ENCODE assay signal across 1 cellular context in genomic region chr14:104687601-104688504, GRCh38.
TF ChIP-seq lines count a peak whose summit lies in the region.

No MANE protein-coding gene starts in this region.

TF ChIP-seq in HepG2, 621 proteins besides CTCF, POLR2A, EP300 and RAD21 (continued from another document and continues in another):
- peak; percentile 49 for TF ChIP-seq ARNTL (CRISPR knock-in tag; IDR thresholded peaks at IDR 0.05)
- TF ChIP-seq CEBPG (CRISPR knock-in tag; IDR thresholded peaks at IDR 0.05) = peak; percentile 53
- no peak for TF ChIP-seq KLF15 (CRISPR knock-in tag; IDR thresholded peaks at IDR 0.05; ENCODE audit: borderline replicate concordance)
- no peak for TF ChIP-seq SRY (CRISPR knock-in tag; IDR thresholded peaks at IDR 0.05)
- TF ChIP-seq ZNF839 (CRISPR knock-in tag; IDR thresholded peaks at IDR 0.05; ENCODE audit: borderline replicate concordance) = no peak
- TF ChIP-seq ZNF296 (CRISPR knock-in tag; conservative IDR thresholded peaks at IDR 0.05) = no peak; the same call in 1 of the 2 replicates
- peak; percentile 74 for TF ChIP-seq ZNF574 (CRISPR knock-in tag; IDR thresholded peaks at IDR 0.05)
- TF ChIP-seq ZNF331 (CRISPR knock-in tag; IDR thresholded peaks at IDR 0.05) = peak; percentile 82
- TF ChIP-seq DDIT3 (CRISPR knock-in tag; IDR thresholded peaks at IDR 0.05) = no peak
- peak; percentile 38; the same call in 1 of the 2 replicates for TF ChIP-seq ZNF343 (CRISPR knock-in tag; IDR thresholded peaks at IDR 0.05)
- no peak; the same call in 1 of the 2 replicates for TF ChIP-seq ZNF609 (CRISPR knock-in tag; IDR thresholded peaks at IDR 0.05; ENCODE audit: borderline replicate concordance)
- no peak for TF ChIP-seq ATF1 (CRISPR knock-in tag; IDR thresholded peaks at IDR 0.05)
- TF ChIP-seq SP4 (CRISPR knock-in tag; IDR thresholded peaks at IDR 0.05) = peak; percentile 52
- TF ChIP-seq MED13 (CRISPR knock-in tag; IDR thresholded peaks at IDR 0.05) = no peak; the same call in 1 of the 2 replicates
- no peak for TF ChIP-seq ZNF740 (CRISPR knock-in tag; IDR thresholded peaks at IDR 0.05)
- TF ChIP-seq ZNF660 (CRISPR knock-in tag; IDR thresholded peaks at IDR 0.05; ENCODE audit: borderline replicate concordance, low read depth) = no peak
- TF ChIP-seq SETDB1 (CRISPR knock-in tag; IDR thresholded peaks at IDR 0.05; ENCODE audit: borderline replicate concordance) = no peak
- peak; percentile 56; the same call in 1 of the 2 replicates for TF ChIP-seq ZBTB20 (CRISPR knock-in tag; IDR thresholded peaks at IDR 0.05; ENCODE audit: borderline replicate concordance, low read depth)
- TF ChIP-seq ZNF724P (CRISPR knock-in tag; IDR thresholded peaks at IDR 0.05; ENCODE audit: borderline replicate concordance) = peak; percentile 72; the same call in 1 of the 2 replicates
- TF ChIP-seq MLX (CRISPR knock-in tag; IDR thresholded peaks at IDR 0.05) = peak; percentile 54; the same call in 1 of the 2 replicates
- TF ChIP-seq PRPF4 (IDR thresholded peaks at IDR 0.05; ENCODE audit: low read depth, low read length, poor library complexity, severe bottlenecking) = no peak
- 0 out of 2 replicates have a peak, but pooled peaks have one; percentile 66 for TF ChIP-seq GZF1 (CRISPR knock-in tag; IDR thresholded peaks at IDR 0.05)
- no peak for TF ChIP-seq EED (CRISPR knock-in tag; IDR thresholded peaks at IDR 0.05)
- TF ChIP-seq SNAI1 (CRISPR knock-in tag; IDR thresholded peaks at IDR 0.05; ENCODE audit: borderline replicate concordance) = peak; percentile 75; the same call in 1 of the 2 replicates
- no peak; the same call in 1 of the 2 replicates for TF ChIP-seq PCBP1 (IDR thresholded peaks at IDR 0.05; ENCODE audit: borderline replicate concordance, low read depth, low read length)
- 0 out of 2 replicates have a peak, but pooled peaks have one; percentile 36 for TF ChIP-seq NAIF1 (CRISPR knock-in tag; IDR thresholded peaks at IDR 0.05; ENCODE audit: borderline replicate concordance)
- 0 out of 2 replicates have a peak, but pooled peaks have one; percentile 46 for TF ChIP-seq PRMT3 (CRISPR knock-in tag; IDR thresholded peaks at IDR 0.05; ENCODE audit: borderline replicate concordance, low read depth)
- TF ChIP-seq RXRA (CRISPR knock-in tag; IDR thresholded peaks at IDR 0.05) = peak; percentile 55
- TF ChIP-seq ZNF251 (CRISPR knock-in tag; IDR thresholded peaks at IDR 0.05) = no peak
- no peak for TF ChIP-seq CREB1 (IDR thresholded peaks at IDR 0.05)
- TF ChIP-seq CREB1 (CRISPR knock-in tag; IDR thresholded peaks at IDR 0.05) = no peak
- no peak for TF ChIP-seq AGO2 (optimal IDR thresholded peaks at IDR 0.05; ENCODE audit: low read depth, low read length)
- TF ChIP-seq TCF7L2 (IDR thresholded peaks at IDR 0.05; ENCODE audit: low read depth, low read length) = no peak
- TF ChIP-seq ZNF367 (CRISPR knock-in tag; IDR thresholded peaks at IDR 0.05; ENCODE audit: borderline replicate concordance) = no peak
- TF ChIP-seq POGK (CRISPR knock-in tag; conservative IDR thresholded peaks at IDR 0.05) = peak; percentile 48
- no peak for TF ChIP-seq AKNA (CRISPR knock-in tag; IDR thresholded peaks at IDR 0.05; ENCODE audit: borderline replicate concordance)
- TF ChIP-seq ZNF383 (CRISPR knock-in tag; IDR thresholded peaks at IDR 0.05; ENCODE audit: borderline replicate concordance) = no peak
- peak; percentile 40; the same call in 1 of the 2 replicates for TF ChIP-seq ZNF614 (CRISPR knock-in tag; IDR thresholded peaks at IDR 0.05; ENCODE audit: borderline replicate concordance)
- TF ChIP-seq GABPB1 (CRISPR knock-in tag; IDR thresholded peaks at IDR 0.05) = peak; percentile 89
- no peak for TF ChIP-seq TCF12 (IDR thresholded peaks at IDR 0.05)
- peak; percentile 40; the same call in 1 of the 2 replicates for TF ChIP-seq TCF12 (CRISPR knock-in tag; IDR thresholded peaks at IDR 0.05)
- no peak for TF ChIP-seq NPAS2 (CRISPR knock-in tag; IDR thresholded peaks at IDR 0.05; ENCODE audit: borderline replicate concordance)
- TF ChIP-seq ZNF564 (CRISPR knock-in tag; IDR thresholded peaks at IDR 0.05) = peak; percentile 86; the same call in 1 of the 2 replicates
- TF ChIP-seq ZFP41 (CRISPR knock-in tag; IDR thresholded peaks at IDR 0.05; ENCODE audit: borderline replicate concordance) = no peak
- TF ChIP-seq SMC3 (IDR thresholded peaks at IDR 0.05; ENCODE audit: low read length) = no peak
- no peak for TF ChIP-seq RFX5 (IDR thresholded peaks at IDR 0.05; ENCODE audit: low read depth, low read length)
- TF ChIP-seq SP2 (CRISPR knock-in tag; IDR thresholded peaks at IDR 0.05) = no peak
- peak; percentile 6; the same call in 1 of the 2 replicates for TF ChIP-seq THRA (CRISPR knock-in tag; IDR thresholded peaks at IDR 0.05; ENCODE audit: borderline replicate concordance)
